12 cellular contexts compared by ENCODE assay signal in the genomic region with DNA sequence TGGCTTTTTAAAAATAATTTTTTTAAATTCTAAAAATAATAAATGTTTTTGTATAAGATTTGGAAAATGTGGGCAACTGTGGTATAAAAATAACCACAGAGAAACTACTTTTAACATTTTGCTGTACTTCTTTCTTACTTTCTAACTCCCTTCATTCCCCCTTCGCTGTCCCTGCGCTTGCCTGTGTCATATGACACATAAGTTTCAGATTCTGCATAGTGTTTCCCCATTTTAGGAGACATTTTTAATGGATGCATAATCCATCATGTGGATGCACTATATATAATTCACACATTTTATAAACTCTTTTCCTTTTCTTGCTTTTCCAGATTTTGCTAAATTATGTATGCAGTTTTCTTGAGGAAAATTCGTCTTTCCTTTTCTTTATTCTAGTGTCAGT. TPM values are rescaled to one million over a fixed set of nuclear protein-coding genes. Genes with fewer than 3 reads are reported as not detected.
DNase-seq lines count a peak whose midpoint lies in the region; ATAC-seq and TF ChIP-seq lines count a peak whose summit lies in the region.
"Had no signal": no experiment of that assay in that cellular context is flagged by ENCODE, and none has a peak within 500 bp of the region (broad histone marks: within the 10 kb centered on the region; RNA-seq: fewer than 3 reads in every experiment).

No MANE protein-coding gene starts in this region.

- H3K9me3 ChIP-seq in left lung (no peaks in the 10 kb centered on the region), right cardiac atrium (ENCODE audit: control insufficient read depth, low read length) (no peaks in the 10 kb centered on the region), lower lobe of right lung (no peaks in the 10 kb centered on the region), BE2C (no peaks in the 10 kb centered on the region)
- H3K9me3 ChIP-seq: Caco-2 had no signal

- H3K4me3 ChIP-seq in left lung: no peak overlapping the region
- no peak overlapping the region for H3K4me3 ChIP-seq in right cardiac atrium (ENCODE audit: low read length)
- no peak overlapping the region for H3K4me3 ChIP-seq in lower lobe of right lung
- H3K4me3 ChIP-seq in BE2C (ENCODE audit: low read depth, low read length): no peak overlapping the region

- intact Hi-C loops in left lung (cut with DNase I): no loop called here
- intact Hi-C loops in right cardiac atrium (cut with DNase I): no loop called here
- intact Hi-C loops in lower lobe of right lung (cut with DNase I): no loop called here

- TF ChIP-seq CTCF in left lung (IDR thresholded peaks at IDR 0.05): no peak
- no peak for TF ChIP-seq CTCF in lower lobe of right lung (IDR thresholded peaks at IDR 0.05)
- no peak for TF ChIP-seq CTCF in BE2C (IDR thresholded peaks at IDR 0.05; ENCODE audit: low read depth, low read length)

- WGBS in right cardiac atrium: 88% methylated on average over 3 of the region's 3 CpGs

- H3K36me3 ChIP-seq in left lung: peaks cover 0 to 7% of the 10 kb centered on the region in 2 donors
- H3K36me3 ChIP-seq in lower lobe of right lung: no peaks in the 10 kb centered on the region
- H3K36me3 ChIP-seq in BE2C: no peaks in the 10 kb centered on the region

- H3K27me3 ChIP-seq in left lung (no peaks in the 10 kb centered on the region), right cardiac atrium (ENCODE audit: control insufficient read depth, insufficient read depth) (no peaks in the 10 kb centered on the region), lower lobe of right lung (ENCODE audit: low read depth) (no peaks in the 10 kb centered on the region), BE2C (no peaks in the 10 kb centered on the region)

- DNase-seq in left lung: no peak
- DNase-seq in hypothalamus (lab: John Stamatoyannopoulos, UW): no peak
- DNase-seq in right cardiac atrium: no peak
- no peak for DNase-seq in lower lobe of right lung
- DNase-seq in BE2C: no peak
- DNase-seq: activated T-cell treated with anti-CD3 and anti-CD28 coated beads, Interleukin-2, amount 50 U/mL, for 4 hours; Caco-2; central memory CD4-positive, alpha-beta T cell; NCI-H510A treated with DMSO at 0.1 percent for 48 hours had no signal

- peaks cover 0 to 22% of the 10 kb centered on the region in 2 donors for H3K4me1 ChIP-seq in left lung
- peaks cover 1% of the 10 kb centered on the region for H3K4me1 ChIP-seq in right cardiac atrium (ENCODE audit: control insufficient read depth, insufficient read depth, low read length)
- H3K4me1 ChIP-seq in lower lobe of right lung: no peaks in the 10 kb centered on the region
- H3K4me1 ChIP-seq in BE2C: no peaks in the 10 kb centered on the region
- H3K4me1 ChIP-seq: Caco-2 had no signal

- H3K27ac ChIP-seq in left lung (no peak overlapping the region), right cardiac atrium (ENCODE audit: low read length) (no peak overlapping the region), lower lobe of right lung (no peak overlapping the region)

- ATAC-seq in GM18520 (IDR thresholded peaks at IDR 0.05; ENCODE audit: unreplicated experiment) (peak; percentile 19), GM21619 (IDR thresholded peaks at IDR 0.05; ENCODE audit: unreplicated experiment) (peak; percentile 37), HG03442 (IDR thresholded peaks at IDR 0.05; ENCODE audit: unreplicated experiment) (peak; percentile 35), left lung (peak; percentile 37), right cardiac atrium (no peak), lower lobe of right lung (no peak)
- ATAC-seq: activated T-cell treated with anti-CD3 and anti-CD28 coated beads, Interleukin-2, amount 50 U/mL, for 4 hours had no signal

RNA-seq across cellular contexts. Expression of gene ATG4C, which starts 16.3 kb away (rescaled TPM):
- total RNA-seq in left lung (10 to 100 TPM; 12.7 to 18.0 TPM), right cardiac atrium (10 to 100 TPM in 3 of 4 donors, 1 to 10 TPM in 1; 7.9 to 12.6 (median 11.5) TPM), lower lobe of right lung (14.0 TPM)
- polyA plus RNA-seq in right cardiac atrium: 5.1 TPM
- polyA plus RNA-seq in BE2C (2012; ENCODE audit: insufficient read depth, insufficient read length, low read depth): 5.5 TPM

Comparison
In these comparisons a context has a peak if more than half of its experiments do, and no peak if none do; other contexts are left out.
1. ATAC-seq: peak in GM18520 (single experiment), GM21619 (single experiment), HG03442 (single experiment) and left lung (single experiment); none in right cardiac atrium (0 of 2) and lower lobe of right lung (0 of 2).